In genomic region chr16:68921654-68922053, GRCh38 we compare ENCODE assay signal across 18 cellular contexts.
A peak's percentile ranks its signal among the peaks of the same experiment; 100 is the strongest.
DNase-seq lines count a peak whose midpoint lies in the region; ATAC-seq, FAIRE-seq and TF ChIP-seq lines count a peak whose summit lies in the region.
"Had no signal": no experiment of that assay in that cellular context is flagged by ENCODE, and none has a peak within 500 bp of the region (broad histone marks: within the 10 kb centered on the region; RNA-seq: fewer than 3 reads in every experiment).

No MANE protein-coding gene starts in this region.

- in situ Hi-C loops in astrocyte of the cerebellum (cut with HindIII; ENCODE audit: low sequenced_read_pairs), result loop anchor here (10.0 kb wide), 1 partner anchor 113 kb away; no protein-coding TSS in a partner anchor

- 92 to 93% methylated on average over 2 of the region's 2 CpGs for WGBS in testis, 2 donors

- H3K27me3 ChIP-seq in keratinocyte (ENCODE audit: control insufficient read depth, extremely low read depth, insufficient read depth, low read length) (no peaks in the 10 kb centered on the region), testis (no peaks in the 10 kb centered on the region)
- H3K27me3 ChIP-seq: ascending aorta, left lung had no signal

- H3K4me1 ChIP-seq in keratinocyte (ENCODE audit: control insufficient read depth, extremely low read depth, insufficient read depth, low read length) (peaks cover 42% of the 10 kb centered on the region), testis (no peaks in the 10 kb centered on the region)
- H3K4me1 ChIP-seq: ascending aorta, left lung had no signal

- dilution Hi-C loops in keratinocyte (cut with MboI; ENCODE audit: extremely low pct_ligation_motif_present, low sequenced_read_pairs), result no loop called here

- no peak for TF ChIP-seq POLR2A in testis (IDR thresholded peaks at IDR 0.05)

- DNase-seq in HT-29 (ENCODE audit: low spot score), result peak; percentile 78
- peak; percentile 24 for DNase-seq in astrocyte of the cerebellum (ENCODE audit: low read depth)
- DNase-seq in keratinocyte (ENCODE audit: low read depth, low spot score), result peak; percentile 83
- DNase-seq in urothelium cell line (ENCODE audit: low spot score), result peak; percentile 52
- DNase-seq in T-helper 17 cell, result no peak
- DNase-seq in activated naive CD8-positive, alpha-beta T cell treated with anti-CD3 and anti-CD28 coated beads for 36 hours, result no peak
- DNase-seq in testis, result no peak
- DNase-seq: activated CD4-positive, alpha-beta T cell treated with anti-CD3 and anti-CD28 coated beads, Interleukin-2, amount 10 ng/mL, durations not matched to agents 24 days and 14 days; activated T-cell treated with anti-CD3 and anti-CD28 coated beads, Interleukin-2, amount 50 U/mL, for 24 hours; effector memory CD4-positive, alpha-beta T cell; head of caudate nucleus; left lung; NCI-H1417; NCI-H446 treated with DMSO at 0.1 percent for 48 hours had no signal

- H3K4me1 Mint-ChIP-seq in T-helper 17 cell, result peaks cover 8% of the 10 kb centered on the region
- H3K4me1 Mint-ChIP-seq in activated naive CD8-positive, alpha-beta T cell treated with anti-CD3 and anti-CD28 coated beads for 36 hours, result no peaks in the 10 kb centered on the region
- H3K4me1 Mint-ChIP-seq: activated CD4-positive, alpha-beta T cell treated with anti-CD3 and anti-CD28 coated beads, Interleukin-2, amount 10 ng/mL, durations not matched to agents 24 days and 14 days had no signal

- peak; percentile 94 for FAIRE-seq in keratinocyte (lab: Jason Lieb, UNC)
- FAIRE-seq in urothelium cell line (lab: Jason Lieb, UNC), result no peak

- no peak overlapping the region for H3K4me3 Mint-ChIP-seq in T-helper 17 cell
- H3K4me3 Mint-ChIP-seq in activated naive CD8-positive, alpha-beta T cell treated with anti-CD3 and anti-CD28 coated beads for 36 hours, result no peak overlapping the region
- H3K4me3 Mint-ChIP-seq: activated CD4-positive, alpha-beta T cell treated with anti-CD3 and anti-CD28 coated beads, Interleukin-2, amount 10 ng/mL, durations not matched to agents 24 days and 14 days; activated T-cell treated with anti-CD3 and anti-CD28 coated beads, Interleukin-2, amount 50 U/mL, for 24 hours; natural killer cell treated with Interleukin-12 subunit alpha and Interleukin-12 subunit beta and Interleukin-15 and Interleukin-18, amount 100 ng/mL, for 72 hours; stimulated activated naive CD8-positive, alpha-beta T cell treated with anti-CD3 and anti-CD28 coated beads, Interleukin-15, Interleukin-2, amounts not matched to agents 100 ng/mL and 50 ng/mL, for 24 hours had no signal

- intact Hi-C loops in testis (cut with DNase I; ENCODE audit: low total_unique reads), result no loop called here

- H3K27ac Mint-ChIP-seq in T-helper 17 cell, result no peak overlapping the region
- H3K27ac Mint-ChIP-seq in activated naive CD8-positive, alpha-beta T cell treated with anti-CD3 and anti-CD28 coated beads for 36 hours, result no peak overlapping the region
- H3K27ac Mint-ChIP-seq: activated CD4-positive, alpha-beta T cell treated with anti-CD3 and anti-CD28 coated beads, Interleukin-2, amount 10 ng/mL, durations not matched to agents 24 days and 14 days; activated T-cell treated with anti-CD3 and anti-CD28 coated beads, Interleukin-2, amount 50 U/mL, for 24 hours; natural killer cell treated with Interleukin-12 subunit alpha and Interleukin-12 subunit beta and Interleukin-15 and Interleukin-18, amount 100 ng/mL, for 72 hours; stimulated activated naive CD8-positive, alpha-beta T cell treated with anti-CD3 and anti-CD28 coated beads, Interleukin-15, Interleukin-2, amounts not matched to agents 100 ng/mL and 50 ng/mL, for 24 hours had no signal

- no peak overlapping the region for H2AFZ ChIP-seq in keratinocyte (ENCODE audit: control insufficient read depth, low read length)

- no peaks in the 10 kb centered on the region for H3K9me3 ChIP-seq in keratinocyte (ENCODE audit: control insufficient read depth, low read depth, low read length)
- no peaks in the 10 kb centered on the region for H3K9me3 ChIP-seq in T-helper 17 cell (ENCODE audit: control insufficient read depth, low read length, poor library complexity, severe bottlenecking)
- H3K9me3 ChIP-seq in testis, result no peaks in the 10 kb centered on the region
- H3K9me3 ChIP-seq: ascending aorta, left lung had no signal

- no peak for TF ChIP-seq CTCF in astrocyte of the cerebellum (IDR thresholded peaks at IDR 0.05; ENCODE audit: low read depth, low read length, missing control alignments)
- no peak for TF ChIP-seq CTCF in keratinocyte (optimal IDR thresholded peaks at IDR 0.05 in 1 of 3, IDR thresholded peaks at IDR 0.05 in 1 of 3, conservative IDR thresholded peaks at IDR 0.05 in 1 of 3; ENCODE audit: extremely low read depth in 1 of 3, insufficient read depth in 2 of 3, low read length in 3 of 3)
- TF ChIP-seq CTCF in testis (IDR thresholded peaks at IDR 0.05), result no peak

- H3K79me2 ChIP-seq in keratinocyte (ENCODE audit: control insufficient read depth, insufficient read depth, low read length), result no peaks in the 10 kb centered on the region

- no peaks in the 10 kb centered on the region for H3K27me3 Mint-ChIP-seq in T-helper 17 cell
- no peaks in the 10 kb centered on the region for H3K27me3 Mint-ChIP-seq in activated naive CD8-positive, alpha-beta T cell treated with anti-CD3 and anti-CD28 coated beads for 36 hours
- H3K27me3 Mint-ChIP-seq: activated CD4-positive, alpha-beta T cell treated with anti-CD3 and anti-CD28 coated beads, Interleukin-2, amount 10 ng/mL, durations not matched to agents 24 days and 14 days; activated T-cell treated with anti-CD3 and anti-CD28 coated beads, Interleukin-2, amount 50 U/mL, for 24 hours; natural killer cell treated with Interleukin-12 subunit alpha and Interleukin-12 subunit beta and Interleukin-15 and Interleukin-18, amount 100 ng/mL, for 72 hours; stimulated activated naive CD8-positive, alpha-beta T cell treated with anti-CD3 and anti-CD28 coated beads, Interleukin-15, Interleukin-2, amounts not matched to agents 100 ng/mL and 50 ng/mL, for 24 hours had no signal

- H3K9me1 ChIP-seq in keratinocyte (ENCODE audit: control insufficient read depth, extremely low read depth, insufficient read depth, low read length), result no peaks in the 10 kb centered on the region

- H3K4me3 ChIP-seq in astrocyte of the cerebellum (ENCODE audit: low read depth, low read length), result no peak overlapping the region
- H3K4me3 ChIP-seq in keratinocyte (ENCODE audit: control insufficient read depth in 2 of 3, extremely low read depth in 1 of 3, insufficient read depth in 2 of 3, low read depth in 1 of 3, low read length in 3 of 3), result no peak overlapping the region
- no peak overlapping the region for H3K4me3 ChIP-seq in testis
- H3K4me3 ChIP-seq: ascending aorta, left lung had no signal

- H3K4me2 ChIP-seq in keratinocyte (ENCODE audit: control insufficient read depth, extremely low read depth, insufficient read depth, low read depth, low read length), result peak overlapping the region; percentile 68

- H3K36me3 ChIP-seq in keratinocyte (ENCODE audit: control insufficient read depth in 2 of 2, extremely low read depth in 1 of 2, insufficient read depth in 2 of 2, low read length in 2 of 2) (no peaks in the 10 kb centered on the region), testis (ENCODE audit: low read depth, missing control alignments) (no peaks in the 10 kb centered on the region)

- ATAC-seq in T-helper 17 cell, result no peak
- ATAC-seq: left lung; natural killer cell treated with Interleukin-12 subunit alpha and Interleukin-12 subunit beta and Interleukin-15 and Interleukin-18, amount 100 ng/mL, for 72 hours; sciatic nerve had no signal

- peaks cover 20% of the 10 kb centered on the region for H3K36me3 Mint-ChIP-seq in T-helper 17 cell (ENCODE audit: low read depth)
- H3K36me3 Mint-ChIP-seq in activated naive CD8-positive, alpha-beta T cell treated with anti-CD3 and anti-CD28 coated beads for 36 hours, result peaks cover 12% of the 10 kb centered on the region
- H3K36me3 Mint-ChIP-seq: natural killer cell treated with Interleukin-12 subunit alpha and Interleukin-12 subunit beta and Interleukin-15 and Interleukin-18, amount 100 ng/mL, for 72 hours had no signal

- H4K20me1 ChIP-seq in keratinocyte (ENCODE audit: control insufficient read depth, extremely low read depth, insufficient read depth, low read length), result no peaks in the 10 kb centered on the region

- H3K9ac ChIP-seq in keratinocyte (ENCODE audit: control insufficient read depth, extremely low read depth, insufficient read depth, low read length), result peak overlapping the region; percentile 59

- H3K9me3 Mint-ChIP-seq in activated naive CD8-positive, alpha-beta T cell treated with anti-CD3 and anti-CD28 coated beads for 36 hours, result no peaks in the 10 kb centered on the region
- H3K9me3 Mint-ChIP-seq: activated CD4-positive, alpha-beta T cell treated with anti-CD3 and anti-CD28 coated beads, Interleukin-2, amount 10 ng/mL, durations not matched to agents 24 days and 14 days; activated T-cell treated with anti-CD3 and anti-CD28 coated beads, Interleukin-2, amount 50 U/mL, for 24 hours; natural killer cell treated with Interleukin-12 subunit alpha and Interleukin-12 subunit beta and Interleukin-15 and Interleukin-18, amount 100 ng/mL, for 72 hours; stimulated activated naive CD8-positive, alpha-beta T cell treated with anti-CD3 and anti-CD28 coated beads, Interleukin-15, Interleukin-2, amounts not matched to agents 100 ng/mL and 50 ng/mL, for 24 hours had no signal

- H3K27ac ChIP-seq in keratinocyte (ENCODE audit: control insufficient read depth, insufficient read depth, low read length), result peak overlapping the region; percentile 95
- H3K27ac ChIP-seq in testis, result no peak overlapping the region
- H3K27ac ChIP-seq: ascending aorta, left lung had no signal

Comparison
In these comparisons a context has a peak if more than half of its experiments do, and no peak if none do; other contexts are left out.
1. DNase-seq: peak in HT-29 (single experiment), astrocyte of the cerebellum (single experiment), keratinocyte (single experiment) and urothelium cell line (single experiment); none in T-helper 17 cell (0 of 3), activated naive CD8-positive, alpha-beta T cell treated with anti-CD3 and anti-CD28 coated beads for 36 hours (single experiment) and testis (single experiment).